Comparison of ENCODE assay signal across 8 cellular contexts in the genomic region with DNA sequence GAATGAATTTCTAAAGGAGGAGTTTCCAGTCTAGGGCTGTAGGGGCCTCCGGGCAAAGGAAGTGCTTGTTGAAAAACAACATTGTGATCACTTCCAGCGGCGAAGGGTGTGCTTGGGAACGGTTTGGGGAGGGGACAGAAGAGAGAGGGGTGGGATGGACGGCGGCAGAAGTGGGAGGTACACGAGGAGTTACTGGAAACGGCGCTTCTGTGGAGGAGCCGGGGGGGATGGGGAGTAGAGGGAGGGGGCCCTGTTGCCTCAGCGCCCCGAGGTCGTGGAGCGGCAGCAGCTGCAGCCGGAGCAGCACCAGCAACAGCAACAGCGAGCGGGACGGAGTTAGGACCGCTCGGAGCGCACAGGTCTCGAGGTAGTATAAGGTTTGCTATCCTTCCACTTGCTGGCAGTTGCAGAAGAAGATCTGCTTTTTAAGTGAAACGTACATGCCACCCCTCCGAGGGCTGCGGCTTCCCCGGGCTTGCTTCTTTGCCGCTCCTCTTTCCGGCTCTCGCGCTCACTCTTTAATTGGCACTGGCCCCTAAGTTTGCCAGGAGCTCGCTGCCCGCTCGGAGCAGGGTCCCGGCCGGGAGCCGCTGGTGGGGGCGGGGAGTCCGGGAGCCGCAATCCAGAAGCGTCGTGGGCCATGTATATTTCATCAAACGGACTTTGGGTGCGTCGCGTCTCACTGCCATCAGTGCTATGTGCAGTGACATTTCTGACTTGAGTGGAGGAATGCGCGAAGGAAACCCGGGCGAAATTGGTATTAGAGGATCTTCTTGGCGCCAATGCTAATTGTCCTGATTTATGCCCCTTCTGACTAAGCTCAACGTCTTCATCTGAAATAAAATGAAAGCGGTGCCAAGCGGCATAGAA. TPM values are rescaled to one million over a fixed set of nuclear protein-coding genes. Genes with fewer than 3 reads are reported as not detected.
DNase-seq lines count a peak whose midpoint lies in the region; ATAC-seq, FAIRE-seq and TF ChIP-seq lines count a peak whose summit lies in the region.

No MANE protein-coding gene starts in this region.

- H3K9me3 ChIP-seq in AG04450 (ENCODE audit: control insufficient read depth, insufficient read depth, low read length) (no peaks in the 10 kb centered on the region), right cardiac atrium (ENCODE audit: control insufficient read depth, low read length) (no peaks in the 10 kb centered on the region), prostate gland (no peaks in the 10 kb centered on the region)

- H3K36me3 Mint-ChIP-seq in activated naive CD8-positive, alpha-beta T cell treated with anti-CD3 and anti-CD28 coated beads, Interleukin-2, amount 50 U/mL, for 24 hours (ENCODE audit: low read depth) = no peaks in the 10 kb centered on the region

- H3K9me3 Mint-ChIP-seq in activated naive CD8-positive, alpha-beta T cell treated with anti-CD3 and anti-CD28 coated beads, Interleukin-2, amount 50 U/mL, for 24 hours = no peaks in the 10 kb centered on the region

- FAIRE-seq in GM12892 (lab: Jason Lieb, UNC) = no peak

- H3K27me3 Mint-ChIP-seq in activated naive CD8-positive, alpha-beta T cell treated with anti-CD3 and anti-CD28 coated beads, Interleukin-2, amount 50 U/mL, for 24 hours = peaks cover 40% of the 10 kb centered on the region

- DNase-seq in AG04450 (ENCODE audit: low read depth, low spot score) = no peak
- peak; percentile 11 for DNase-seq in GM12892 (ENCODE audit: insufficient read length)
- peak; percentile 43 to 44 for DNase-seq in Kasumi-1 (lab: John Stamatoyannopoulos, UW)
- DNase-seq in activated naive CD8-positive, alpha-beta T cell treated with anti-CD3 and anti-CD28 coated beads, Interleukin-2, amount 50 U/mL, for 24 hours = peak; percentile 17
- peak; percentile 10 to 55 (median 45) for DNase-seq in right cardiac atrium
- peak; percentile 33 for DNase-seq in prostate gland (ENCODE audit: low spot score)
- no peak for DNase-seq in NCI-H2171 treated with DMSO at 0.1 percent for 48 hours (lab: John Stamatoyannopoulos, UW)
- DNase-seq in effector CD8-positive, alpha-beta T cell (lab: John Stamatoyannopoulos, UW) = no peak

- H3K4me1 Mint-ChIP-seq in activated naive CD8-positive, alpha-beta T cell treated with anti-CD3 and anti-CD28 coated beads, Interleukin-2, amount 50 U/mL, for 24 hours = peaks cover 14% of the 10 kb centered on the region

- H3K27ac Mint-ChIP-seq in activated naive CD8-positive, alpha-beta T cell treated with anti-CD3 and anti-CD28 coated beads, Interleukin-2, amount 50 U/mL, for 24 hours = no peak overlapping the region

- WGBS in right cardiac atrium = under 1% methylated on average over 53 of the region's 53 CpGs
- WGBS in prostate gland = under 1% methylated on average over 50 of the region's 53 CpGs

- TF ChIP-seq CTCF in AG04450 (IDR thresholded peaks at IDR 0.05; ENCODE audit: low read depth, low read length) = no peak
- TF ChIP-seq CTCF in prostate gland (IDR thresholded peaks at IDR 0.05) = no peak

- peak; percentile 55 for ATAC-seq in activated naive CD8-positive, alpha-beta T cell treated with anti-CD3 and anti-CD28 coated beads, Interleukin-2, amount 50 U/mL, for 24 hours
- peak; percentile 57 to 71 for ATAC-seq in right cardiac atrium

- H3K27me3 ChIP-seq in AG04450 (ENCODE audit: control insufficient read depth, insufficient read depth, low read length) = no peaks in the 10 kb centered on the region
- H3K27me3 ChIP-seq in right cardiac atrium (ENCODE audit: control insufficient read depth, insufficient read depth) = no peaks in the 10 kb centered on the region
- no peaks in the 10 kb centered on the region for H3K27me3 ChIP-seq in prostate gland (replicated peaks; ENCODE audit: insufficient read depth)

- H3K4me3 ChIP-seq in AG04450 (ENCODE audit: low read depth, low read length) (peak overlapping the region; percentile 59), right cardiac atrium (ENCODE audit: low read length) (peak overlapping the region; percentile 74), prostate gland (peak overlapping the region; percentile 44 to 47)

- H3K4me1 ChIP-seq in right cardiac atrium (ENCODE audit: control insufficient read depth, insufficient read depth, low read length) (peaks cover 6% of the 10 kb centered on the region), prostate gland (replicated peaks) (no peaks in the 10 kb centered on the region)

- intact Hi-C loops in right cardiac atrium (cut with DNase I) = no loop called here
- intact Hi-C loops in prostate gland (cut with DNase I) = loop anchor here (5.0 kb wide), 1 partner anchor 83 kb away; the partner anchor contains the start of gene PRMT6

- TF ChIP-seq POLR2A in GM12892 (IDR thresholded peaks at IDR 0.05; ENCODE audit: low read depth, low read length) (no peak), prostate gland (IDR thresholded peaks at IDR 0.05) (no peak)

- H3K27ac ChIP-seq in AG04450 (ENCODE audit: low read depth, low read length) = no peak overlapping the region
- H3K27ac ChIP-seq in right cardiac atrium (ENCODE audit: low read length) = no peak overlapping the region
- no peak overlapping the region for H3K27ac ChIP-seq in prostate gland

- H3K36me3 ChIP-seq in prostate gland = no peaks in the 10 kb centered on the region

- CTCF ChIA-PET in AG04450 (lab: Charles Lee) = no interaction called here

- POLR2A ChIA-PET in AG04450 (lab: Yijun Ruan, JAX) = no interaction called here

- H3K4me3 Mint-ChIP-seq in activated naive CD8-positive, alpha-beta T cell treated with anti-CD3 and anti-CD28 coated beads, Interleukin-2, amount 50 U/mL, for 24 hours = peak overlapping the region; percentile 71

RNA-seq across cellular contexts. Expression of gene NTNG1, which starts 0.8 kb away (rescaled TPM):
- polyA plus RNA-seq in AG04450 (2011; rRNA removed) (0.32 and 0.40 TPM in 2 replicates), right cardiac atrium (0.05 TPM)
- polyA minus RNA-seq in AG04450 (2011; rRNA and poly(A)+ RNA removed) = 0.64 and 1.4 TPM in 2 replicates
- 1.6 TPM for polyA plus RNA-seq in GM12892 (2012; ENCODE audit: missing spikeins)
- total RNA-seq in right cardiac atrium (under 1 TPM in 2 of 4 donors, not detected in 2; 0.37 to 0.41 TPM), prostate gland (1 to 10 TPM; 2.6 to 5.1 TPM)

Comparison
In these comparisons a context has a peak if more than half of its experiments do, and no peak if none do; other contexts are left out.
1. DNase-seq: peak in GM12892 (single experiment), Kasumi-1 (2 of 2), activated naive CD8-positive, alpha-beta T cell treated with anti-CD3 and anti-CD28 coated beads, Interleukin-2, amount 50 U/mL, for 24 hours (single experiment), right cardiac atrium (3 of 3) and prostate gland (single experiment); none in AG04450 (single experiment), NCI-H2171 treated with DMSO at 0.1 percent for 48 hours (single experiment) and effector CD8-positive, alpha-beta T cell (single experiment).
2. Peak in every context shown above with its lines, with median percentiles within 50 percentile points of each other: H3K4me3 ChIP-seq.